Comparison of ENCODE assay signal across 28 cellular contexts in the genomic region with DNA sequence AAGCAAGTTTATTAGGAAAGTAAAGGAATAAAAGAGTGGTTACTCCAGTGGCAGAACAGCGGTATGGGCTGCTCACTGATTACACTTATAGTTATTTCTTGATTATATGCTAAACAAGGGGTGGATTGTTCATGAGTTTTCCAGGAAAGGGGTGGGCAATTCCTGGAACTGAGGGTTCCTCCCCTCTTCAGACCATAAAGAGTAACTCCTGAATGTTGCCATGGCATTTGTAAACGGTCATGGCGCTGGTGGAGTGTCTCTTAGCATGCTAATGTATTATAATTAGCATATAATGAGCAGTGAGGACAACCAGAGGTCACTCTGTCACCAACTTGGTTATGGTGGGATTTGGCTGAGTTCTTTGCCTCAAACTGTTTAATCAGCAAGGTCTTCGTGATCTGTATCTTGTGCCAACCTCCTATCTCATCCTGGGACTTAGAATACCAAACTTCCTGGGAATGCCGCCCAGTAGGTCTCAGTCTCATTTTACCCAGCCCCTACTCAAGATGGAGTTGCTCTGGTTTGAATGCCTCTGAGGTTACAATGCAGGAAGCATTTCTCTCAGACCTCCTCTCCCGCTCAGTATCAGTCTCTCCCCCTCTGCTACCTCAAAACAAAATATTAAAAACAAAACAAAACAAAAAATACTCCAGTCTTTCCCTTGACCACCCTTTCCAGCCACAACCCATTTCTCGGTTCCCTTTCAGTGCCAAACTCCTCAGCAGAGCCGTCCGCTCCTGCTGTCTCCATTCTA.
"Had no signal": no experiment of that assay in that cellular context is flagged by ENCODE, and none has a peak within 500 bp of the region (broad histone marks: within the 10 kb centered on the region; RNA-seq: fewer than 3 reads in every experiment).

No MANE protein-coding gene starts in this region.

- H3K36me3 Mint-ChIP-seq: activated naive CD4-positive, alpha-beta T cell treated with anti-CD3 and anti-CD28 coated beads, Interleukin-2, amount 50 U/mL, for 72 hours; brain; stimulated activated memory B cell treated with anti-CD40 and anti-IgM and Interleukin-4, amounts not matched to agents 10 μg/mL and 1 μg/mL and 100 μg/mL, for 72 hours; type B pancreatic cell had no signal

- H3K4me1 ChIP-seq: uterus had no signal

- H3K27ac ChIP-seq: cardiac muscle cell, left ventricle myocardium inferior, ovary, uterus, VCaP had no signal

- H3K4me1 Mint-ChIP-seq: stimulated activated naive CD8-positive, alpha-beta T cell treated with anti-CD3 and anti-CD28 coated beads, Interleukin-15, amount 100 ng/mL, for 72 hours had no signal

- H3K9me3 Mint-ChIP-seq: activated naive CD4-positive, alpha-beta T cell treated with anti-CD3 and anti-CD28 coated beads, Interleukin-2, amount 50 U/mL, for 72 hours; activated T-cell treated with anti-CD3 and anti-CD28 coated beads, Interleukin-2, amount 50 U/mL, for 72 hours; nephron progenitor cell; stimulated activated memory B cell treated with anti-CD40 and anti-IgM and Interleukin-4, amounts not matched to agents 10 μg/mL and 1 μg/mL and 100 μg/mL, for 72 hours; stimulated activated naive CD8-positive, alpha-beta T cell treated with anti-CD3 and anti-CD28 coated beads, Interleukin-15, amount 100 ng/mL, for 72 hours had no signal

- H3K27ac Mint-ChIP-seq: activated naive CD4-positive, alpha-beta T cell treated with anti-CD3 and anti-CD28 coated beads, Interleukin-2, amount 50 U/mL, for 72 hours; activated T-cell treated with anti-CD3 and anti-CD28 coated beads, Interleukin-2, amount 50 U/mL, for 72 hours; brain; nephron progenitor cell; progenitor cell of endocrine pancreas; stimulated activated memory B cell treated with anti-CD40 and anti-IgM and Interleukin-4, amounts not matched to agents 10 μg/mL and 1 μg/mL and 100 μg/mL, for 72 hours; stimulated activated naive CD8-positive, alpha-beta T cell treated with anti-CD3 and anti-CD28 coated beads, Interleukin-15, amount 100 ng/mL, for 72 hours; type B pancreatic cell had no signal

- DNase-seq: activated CD4-positive, alpha-beta T cell treated with anti-CD3 and anti-CD28 coated beads for 4 hours; activated CD4-positive, alpha-beta T cell treated with anti-CD3 and anti-CD28 coated beads, Interleukin-2, amount 50 U/mL, for 4 hours; activated naive CD4-positive, alpha-beta T cell; activated T-cell treated with anti-CD3 and anti-CD28 coated beads for 4 hours; activated T-cell treated with anti-CD3 and anti-CD28 coated beads, Interleukin-2, amount 50 U/mL, for 72 hours; aorta; cerebellar nuclear complex; cortex of kidney; foreskin fibroblast; left ventricle myocardium inferior; nephron progenitor cell; ovary; stimulated activated CD4-positive, alpha-beta T cell treated with anti-CD3 and anti-CD28 coated beads, Interleukin-1b, Interleukin-23, amount 100 ng/mL, for 48 hours; stimulated activated CD4-positive, alpha-beta T cell treated with anti-CD3 and anti-CD28 coated beads, Interleukin-4, amount 100 ng/mL, for 4 hours; stimulated activated CD8-positive, alpha-beta memory T cell treated with anti-CD3 and anti-CD28 coated beads, Interleukin-4, amount 100 ng/mL, for 48 hours; stimulated activated naive CD8-positive, alpha-beta T cell treated with anti-CD3 and anti-CD28 coated beads, Interleukin-15, amount 100 ng/mL, for 72 hours; T-helper 2 cell; uterus had no signal

- H3K36me3 ChIP-seq: cardiac muscle cell, left ventricle myocardium inferior, ovary, uterus had no signal

- H3K4me3 Mint-ChIP-seq: activated T-cell treated with anti-CD3 and anti-CD28 coated beads, Interleukin-2, amount 50 U/mL, for 72 hours; brain; nephron progenitor cell; stimulated activated memory B cell treated with anti-CD40 and anti-IgM and Interleukin-4, amounts not matched to agents 10 μg/mL and 1 μg/mL and 100 μg/mL, for 72 hours; stimulated activated naive CD8-positive, alpha-beta T cell treated with anti-CD3 and anti-CD28 coated beads, Interleukin-15, amount 100 ng/mL, for 72 hours; type B pancreatic cell had no signal

- H3K9me3 ChIP-seq: left ventricle myocardium inferior, ovary, uterus had no signal

- H3K27me3 ChIP-seq: ovary, uterus had no signal

- H3K4me3 ChIP-seq: cardiac muscle cell, left ventricle myocardium inferior, lung, ovary, smooth muscle cell, uterus had no signal

- ATAC-seq: activated naive CD4-positive, alpha-beta T cell treated with anti-CD3 and anti-CD28 coated beads, Interleukin-2, amount 50 U/mL, for 72 hours; activated T-cell treated with anti-CD3 and anti-CD28 coated beads, Interleukin-2, amount 50 U/mL, for 72 hours; SK-N-SH treated with all-trans-retinoic acid at 6 μM for 48 hours; stimulated activated memory B cell treated with anti-CD40 and anti-IgM and Interleukin-4, amounts not matched to agents 10 μg/mL and 1 μg/mL and 100 μg/mL, for 72 hours; stimulated activated naive CD8-positive, alpha-beta T cell treated with anti-CD3 and anti-CD28 coated beads, Interleukin-15, amount 100 ng/mL, for 72 hours had no signal
